16 cellular contexts compared by ENCODE assay signal in genomic region chr11:85874265-85874664, GRCh38. TPM values are rescaled to one million over a fixed set of nuclear protein-coding genes. Genes with fewer than 3 reads are reported as not detected.
DNase-seq lines count a peak whose midpoint lies in the region; ATAC-seq and TF ChIP-seq lines count a peak whose summit lies in the region.
"Had no signal": no experiment of that assay in that cellular context is flagged by ENCODE, and none has a peak within 500 bp of the region (broad histone marks: within the 10 kb centered on the region; RNA-seq: fewer than 3 reads in every experiment).

No MANE protein-coding gene starts in this region.

- CTCF ChIA-PET in PC-3 (lab: Charles Lee) = no interaction called here

- H4K20me1 ChIP-seq in PC-3 (ENCODE audit: low read length) = no peaks in the 10 kb centered on the region
- H4K20me1 ChIP-seq: BLaER1 had no signal

- ATAC-seq in PC-3 = no peak
- ATAC-seq in stimulated activated memory B cell treated with anti-CD40 and anti-IgM and Interleukin-4, amounts not matched to agents 10 μg/mL and 1 μg/mL and 100 μg/mL, for 72 hours = no peak

- H3K9me3 ChIP-seq in PC-3 (ENCODE audit: low read length) (no peaks in the 10 kb centered on the region), mesenchymal stem cell (ENCODE audit: control insufficient read depth, low read length) (no peaks in the 10 kb centered on the region)
- H3K9me3 ChIP-seq: BLaER1 had no signal

- no peaks in the 10 kb centered on the region for H3K27me3 ChIP-seq in ACC112 (ENCODE audit: insufficient read depth, low read length)
- H3K27me3 ChIP-seq in PC-3 (ENCODE audit: low read length) = no peaks in the 10 kb centered on the region
- no peaks in the 10 kb centered on the region for H3K27me3 ChIP-seq in mesenchymal stem cell (ENCODE audit: control insufficient read depth in 1 of 2, insufficient read depth in 1 of 2, low read length in 2 of 2)
- H3K27me3 ChIP-seq: BLaER1 had no signal

- WGBS in mesenchymal stem cell = 100% methylated on average over 1 of the region's 1 CpG

- H3K4me3 Mint-ChIP-seq in stimulated activated memory B cell treated with anti-CD40 and anti-IgM and Interleukin-4, amounts not matched to agents 10 μg/mL and 1 μg/mL and 100 μg/mL, for 72 hours = no peak overlapping the region
- no peak overlapping the region for H3K4me3 Mint-ChIP-seq in chondrocyte (ENCODE audit: unreplicated experiment)
- H3K4me3 Mint-ChIP-seq: CD8-positive, alpha-beta memory T cell; H9 had no signal

- BruUV-seq in PC-3 (replicated peaks; lab: Mats Ljungman, UMichigan) = no TSS peak

- no peak overlapping the region for H3K4ac ChIP-seq in mesenchymal stem cell (ENCODE audit: low read depth in 1 of 2, low read length in 2 of 2)

- no peak for TF ChIP-seq CTCF in AG10803 (conservative IDR thresholded peaks at IDR 0.05; ENCODE audit: low read length)
- no peak for TF ChIP-seq CTCF in PC-3 (conservative IDR thresholded peaks at IDR 0.05; ENCODE audit: low read depth, low read length)
- TF ChIP-seq CTCF in chondrocyte (IDR thresholded peaks at IDR 0.05) = no peak

- no peaks in the 10 kb centered on the region for H3K27me3 Mint-ChIP-seq in stimulated activated memory B cell treated with anti-CD40 and anti-IgM and Interleukin-4, amounts not matched to agents 10 μg/mL and 1 μg/mL and 100 μg/mL, for 72 hours
- H3K27me3 Mint-ChIP-seq in chondrocyte (ENCODE audit: low read depth) = no peaks in the 10 kb centered on the region

- H2AK5ac ChIP-seq in mesenchymal stem cell (ENCODE audit: low read length, severe bottlenecking) = no peak overlapping the region

- intact Hi-C loops in PC-3 (cut with micrococcal nuclease) = no loop called here

- no peaks in the 10 kb centered on the region for H3K9me3 Mint-ChIP-seq in stimulated activated memory B cell treated with anti-CD40 and anti-IgM and Interleukin-4, amounts not matched to agents 10 μg/mL and 1 μg/mL and 100 μg/mL, for 72 hours
- no peaks in the 10 kb centered on the region for H3K9me3 Mint-ChIP-seq in chondrocyte (ENCODE audit: low read depth)
- H3K9me3 Mint-ChIP-seq: CD8-positive, alpha-beta memory T cell; H9 had no signal

- peaks cover 21% of the 10 kb centered on the region for H3K4me1 ChIP-seq in ACC112 (ENCODE audit: control insufficient read depth, insufficient read depth, low read length, unreplicated experiment)
- peaks cover 28% of the 10 kb centered on the region for H3K4me1 ChIP-seq in PC-3 (ENCODE audit: insufficient read depth, low read length)
- peaks cover 2% of the 10 kb centered on the region for H3K4me1 ChIP-seq in mesenchymal stem cell (ENCODE audit: control insufficient read depth, insufficient read depth, low read depth, low read length)
- H3K4me1 ChIP-seq: BLaER1 had no signal

- no peak overlapping the region for H2BK120ac ChIP-seq in mesenchymal stem cell (ENCODE audit: low read depth, low read length)

- H3K23ac ChIP-seq in mesenchymal stem cell (ENCODE audit: low read length in 2 of 2) = no peak overlapping the region

- H3K27ac ChIP-seq in ACC112 (ENCODE audit: low read depth, low read length) (no peak overlapping the region), PC-3 (ENCODE audit: low read length) (peak overlapping the region; percentile 65; the same call in 1 of the 2 replicates), mesenchymal stem cell (ENCODE audit: low read length, poor library complexity, severe bottlenecking) (no peak overlapping the region)
- H3K27ac ChIP-seq: BLaER1, SK-N-MC had no signal

- H3K36me3 Mint-ChIP-seq in stimulated activated memory B cell treated with anti-CD40 and anti-IgM and Interleukin-4, amounts not matched to agents 10 μg/mL and 1 μg/mL and 100 μg/mL, for 72 hours = no peaks in the 10 kb centered on the region
- no peaks in the 10 kb centered on the region for H3K36me3 Mint-ChIP-seq in chondrocyte (ENCODE audit: low read depth)
- H3K36me3 Mint-ChIP-seq: CD8-positive, alpha-beta memory T cell had no signal

- H2BK12ac ChIP-seq in mesenchymal stem cell (ENCODE audit: low read length in 2 of 2) = no peak overlapping the region

- H4K8ac ChIP-seq in mesenchymal stem cell (ENCODE audit: low read length) = no peak overlapping the region

- H2AFZ ChIP-seq in ACC112 (ENCODE audit: low read length, unreplicated experiment) = peak overlapping the region; percentile 34
- peak overlapping the region; percentile 4; the same call in 1 of the 2 replicates for H2AFZ ChIP-seq in PC-3 (ENCODE audit: low read length)
- H2AFZ ChIP-seq in mesenchymal stem cell (ENCODE audit: low read depth, low read length) = no peak overlapping the region

- no peak overlapping the region for H3K18ac ChIP-seq in mesenchymal stem cell (ENCODE audit: low read depth in 1 of 2, low read length in 2 of 2)

- no peaks in the 10 kb centered on the region for H3K79me1 ChIP-seq in mesenchymal stem cell (replicated peaks; ENCODE audit: low read length, poor library complexity, severe bottlenecking)

- peak; percentile 50 for DNase-seq in AG10803 (ENCODE audit: low read depth)
- no peak for DNase-seq in PC-3
- DNase-seq in mesenchymal stem cell = peak; percentile 11
- no peak for DNase-seq in chondrocyte (ENCODE audit: low spot score)
- no peak for DNase-seq in activated effector memory CD4-positive, alpha-beta T cell treated with Interleukin-2 at 50 U/mL for 16 hours
- DNase-seq: CD8-positive, alpha-beta memory T cell; H9; NCI-H1417; NCI-H2029; NCI-H524; OCI-M1 had no signal

- no peak overlapping the region for H3K9ac ChIP-seq in PC-3 (ENCODE audit: low read length)
- no peak overlapping the region for H3K9ac ChIP-seq in mesenchymal stem cell (ENCODE audit: low read length)
- H3K9ac ChIP-seq: BLaER1 had no signal

- H2BK5ac ChIP-seq in mesenchymal stem cell (ENCODE audit: low read depth, low read length, poor library complexity, severe bottlenecking) = no peak overlapping the region

- POLR2A ChIA-PET in PC-3 (lab: Charles Lee; ENCODE audit: unreplicated experiment) = no interaction called here

- H3K9me2 ChIP-seq in PC-3 (replicated peaks; ENCODE audit: low read length) = no peaks in the 10 kb centered on the region

- no peak overlapping the region for H4K91ac ChIP-seq in mesenchymal stem cell (ENCODE audit: low read length)

- H3K36me3 ChIP-seq in ACC112 (ENCODE audit: insufficient read depth, low read length) = no peaks in the 10 kb centered on the region
- H3K36me3 ChIP-seq in PC-3 (ENCODE audit: low read depth, low read length) = no peaks in the 10 kb centered on the region
- H3K36me3 ChIP-seq in mesenchymal stem cell (ENCODE audit: control insufficient read depth in 1 of 2, insufficient read depth in 2 of 2, low read depth in 1 of 2, low read length in 2 of 2) = no peaks in the 10 kb centered on the region
- H3K36me3 ChIP-seq: BLaER1 had no signal

- no peaks in the 10 kb centered on the region for H3F3A ChIP-seq in PC-3 (ENCODE audit: low read length, unreplicated experiment)

- no peak overlapping the region for H2BK15ac ChIP-seq in mesenchymal stem cell (ENCODE audit: low read depth, poor library complexity, severe bottlenecking)

- H3K4me3 ChIP-seq in ACC112 (ENCODE audit: low read depth, low read length) = no peak overlapping the region
- H3K4me3 ChIP-seq in AG10803 (ENCODE audit: low read length) = no peak overlapping the region
- H3K4me3 ChIP-seq in PC-3 (ENCODE audit: low read length) = no peak overlapping the region
- H3K4me3 ChIP-seq in mesenchymal stem cell (ENCODE audit: insufficient read depth in 1 of 2, low read depth in 1 of 2, low read length in 2 of 2) = no peak overlapping the region
- H3K4me3 ChIP-seq: BLaER1, SK-N-MC had no signal

- H3K4me1 Mint-ChIP-seq in stimulated activated memory B cell treated with anti-CD40 and anti-IgM and Interleukin-4, amounts not matched to agents 10 μg/mL and 1 μg/mL and 100 μg/mL, for 72 hours = no peaks in the 10 kb centered on the region
- peaks cover 8% of the 10 kb centered on the region for H3K4me1 Mint-ChIP-seq in chondrocyte (ENCODE audit: low read depth)
- H3K4me1 Mint-ChIP-seq: CD8-positive, alpha-beta memory T cell; H9 had no signal

- H3K27ac Mint-ChIP-seq in stimulated activated memory B cell treated with anti-CD40 and anti-IgM and Interleukin-4, amounts not matched to agents 10 μg/mL and 1 μg/mL and 100 μg/mL, for 72 hours = no peak overlapping the region
- H3K27ac Mint-ChIP-seq in chondrocyte (ENCODE audit: unreplicated experiment) = no peak overlapping the region
- H3K27ac Mint-ChIP-seq: CD8-positive, alpha-beta memory T cell; H9 had no signal

- peak overlapping the region; percentile 47; the same call in 1 of the 2 replicates for H3K4me2 ChIP-seq in PC-3 (ENCODE audit: low read length)
- H3K4me2 ChIP-seq in mesenchymal stem cell (ENCODE audit: low read length, poor library complexity, severe bottlenecking) = no peak overlapping the region
- H3K4me2 ChIP-seq: BLaER1 had no signal

- H3K79me2 ChIP-seq in ACC112 (ENCODE audit: control insufficient read depth, insufficient read depth, low read length, unreplicated experiment) (no peaks in the 10 kb centered on the region), PC-3 (ENCODE audit: low read length) (no peaks in the 10 kb centered on the region)

- H3K14ac ChIP-seq in mesenchymal stem cell (ENCODE audit: low read length in 2 of 2) = no peak overlapping the region

RNA-seq across cellular contexts. Expression of gene CCDC83, which starts 19.1 kb away (rescaled TPM):
- total RNA-seq in PC-3 (2014; rRNA removed) (0.22 TPM in 1 of 2 replicates, not detected in the other), chondrocyte (not detected in 3 replicates)
- not detected for polyA plus RNA-seq in mesenchymal stem cell (2013, experiment 1 of 2)
- not detected for polyA plus RNA-seq in mesenchymal stem cell (2013, experiment 2 of 2)
- total RNA-seq: CD8-positive, alpha-beta memory T cell; H9 had no signal
- polyA plus RNA-seq: AG04450; CD8-positive, alpha-beta memory T cell had no signal

Comparison
In these comparisons a context has a peak if more than half of its experiments do, and no peak if none do; other contexts are left out.
1. DNase-seq: peak in AG10803 (single experiment) and mesenchymal stem cell (single experiment); none in PC-3 (single experiment), chondrocyte (single experiment) and activated effector memory CD4-positive, alpha-beta T cell treated with Interleukin-2 at 50 U/mL for 16 hours (single experiment).